In genomic region chr1:201906336-201906735, GRCh38 we compare ENCODE assay signal across 19 cellular contexts. TPM values are rescaled to one million over a fixed set of nuclear protein-coding genes. Genes with fewer than 3 reads are reported as not detected.
DNase-seq lines count a peak whose midpoint lies in the region; ATAC-seq and TF ChIP-seq lines count a peak whose summit lies in the region.
"Had no signal": no experiment of that assay in that cellular context is flagged by ENCODE, and none has a peak within 500 bp of the region (broad histone marks: within the 10 kb centered on the region; RNA-seq: fewer than 3 reads in every experiment).

No MANE protein-coding gene starts in this region.

- DNase-seq in HFFc6 = no peak
- peak; percentile 56 for DNase-seq in SK-N-DZ (ENCODE audit: low spot score)
- peak; percentile 89 for DNase-seq in myocyte (ENCODE audit: low read depth)
- DNase-seq in thoracic aorta (ENCODE audit: low spot score) = no peak
- DNase-seq in NCI-H1930 (lab: John Stamatoyannopoulos, UW) = no peak
- DNase-seq in NCI-H1417 (lab: John Stamatoyannopoulos, UW) = no peak
- DNase-seq: activated T-cell treated with anti-CD3 and anti-CD28 coated beads, Interleukin-2, amount 50 U/mL, for 72 hours; DND-41; GM23248; heart right ventricle; NCI-H345; stimulated activated CD4-positive, alpha-beta T cell treated with anti-CD3 and anti-CD28 coated beads, Interleukin-1b, Interleukin-23, amount 100 ng/mL, for 48 hours had no signal

- ATAC-seq in thoracic aorta (ENCODE audit: insufficient number of reproducible peaks, low FRiP score, low read depth) (no peak), HG03139 (IDR thresholded peaks at IDR 0.05; ENCODE audit: unreplicated experiment) (no peak)

- H3K27me3 ChIP-seq in thoracic aorta (replicated peaks; ENCODE audit: insufficient read depth) = no peaks in the 10 kb centered on the region
- H3K27me3 ChIP-seq: heart right ventricle had no signal

- TF ChIP-seq CTCF in HFFc6 (IDR thresholded peaks at IDR 0.05) (no peak), thoracic aorta (IDR thresholded peaks at IDR 0.05) (no peak)

- peak overlapping the region; percentile 97 to 99 for H3K27ac ChIP-seq in thoracic aorta
- H3K27ac ChIP-seq: epithelial cell of prostate, GM23248, SK-N-MC had no signal

- H3K36me3 ChIP-seq in thoracic aorta = peaks cover 28% of the 10 kb centered on the region
- H3K36me3 ChIP-seq: heart right ventricle had no signal

- peaks cover 16% of the 10 kb centered on the region for H3K36me3 Mint-ChIP-seq in HFFc6 (ENCODE audit: low read depth)
- H3K36me3 Mint-ChIP-seq: CD14-positive monocyte, IgD-negative memory B cell, type B pancreatic cell had no signal

- no peak overlapping the region for H3K4me3 Mint-ChIP-seq in HFFc6
- H3K4me3 Mint-ChIP-seq: activated T-cell treated with anti-CD3 and anti-CD28 coated beads, Interleukin-2, amount 50 U/mL, for 72 hours; CD14-positive monocyte; IgD-negative memory B cell; type B pancreatic cell had no signal

- peak overlapping the region; percentile 89; the same call in 1 of the 2 replicates for H3K27ac Mint-ChIP-seq in HFFc6
- H3K27ac Mint-ChIP-seq: activated T-cell treated with anti-CD3 and anti-CD28 coated beads, Interleukin-2, amount 50 U/mL, for 72 hours; IgD-negative memory B cell; type B pancreatic cell had no signal

- peaks cover 63 to 94% of the 10 kb centered on the region in 2 donors for H3K4me1 ChIP-seq in thoracic aorta (ENCODE audit: control insufficient read depth in 1 of 2, low read depth in 2 of 2)

- H3K4me1 Mint-ChIP-seq in HFFc6 (ENCODE audit: low read depth) = peaks cover 45% of the 10 kb centered on the region
- H3K4me1 Mint-ChIP-seq: CD14-positive monocyte, IgD-negative memory B cell had no signal

- H3K4me3 ChIP-seq in thoracic aorta = no peak overlapping the region
- H3K4me3 ChIP-seq: GM23248, heart right ventricle, SK-N-MC had no signal

- H3K9me3 Mint-ChIP-seq in HFFc6 = no peaks in the 10 kb centered on the region
- H3K9me3 Mint-ChIP-seq: activated T-cell treated with anti-CD3 and anti-CD28 coated beads, Interleukin-2, amount 50 U/mL, for 72 hours; CD14-positive monocyte; IgD-negative memory B cell; type B pancreatic cell had no signal

- H3K27me3 Mint-ChIP-seq in HFFc6 (ENCODE audit: insufficient read depth) = peaks cover 2% of the 10 kb centered on the region; the same call in 1 of the 2 replicates
- H3K27me3 Mint-ChIP-seq: type B pancreatic cell had no signal

- H3K9me3 ChIP-seq in thoracic aorta = no peaks in the 10 kb centered on the region
- H3K9me3 ChIP-seq: heart right ventricle had no signal

RNA-seq across cellular contexts. Expression of gene SHISA4, which starts 17.6 kb away (rescaled TPM):
- 10 to 100 TPM; 29.8 to 49.6 (median 39.9) TPM for total RNA-seq in HFFc6 (2021; fragmentation: NEBNext Ultra II Directional; extraction: Animal tissue kit (Norgen Biotek cat#: 25700))
- 0.80 and 1.4 TPM in 2 replicates for polyA plus RNA-seq in SK-N-DZ (2014; cell fraction: cytosol; rRNA removed)
- 3.4 and 5.6 TPM in 2 replicates for polyA plus RNA-seq in SK-N-DZ (2014; cell fraction: nucleus; rRNA removed)
- 167 and 196 TPM in 2 replicates for total RNA-seq in myocyte
- 71.9 TPM for polyA plus RNA-seq in myocyte (2012)
- total RNA-seq in thoracic aorta = 100 to 1,000 TPM in 1 of 2 donors, 10 to 100 TPM in 1; 38.9 to 115 TPM

RNA-seq across cellular contexts. Expression of gene LMOD1, which starts 40.0 kb away (rescaled TPM):
- 10 to 100 TPM; 19.0 to 37.4 (median 36.5) TPM for total RNA-seq in HFFc6 (2021; fragmentation: NEBNext Ultra II Directional; extraction: Animal tissue kit (Norgen Biotek cat#: 25700))
- not detected in 2 replicates for polyA plus RNA-seq in SK-N-DZ (2014; cell fraction: cytosol; rRNA removed)
- not detected in 2 replicates for polyA plus RNA-seq in SK-N-DZ (2014; cell fraction: nucleus; rRNA removed)
- total RNA-seq in myocyte (3.2 and 6.0 TPM in 2 replicates), thoracic aorta (100 to 1,000 TPM; 638 to 761 TPM)
- 12.2 TPM for polyA plus RNA-seq in myocyte (2012)
- total RNA-seq: activated T-cell treated with anti-CD3 and anti-CD28 coated beads, Interleukin-2, amount 50 U/mL, for 72 hours had no signal
- polyA plus RNA-seq: CD14-positive monocyte, IgD-negative memory B cell, keratinocyte had no signal

RNA-seq across cellular contexts. Expression of gene TIMM17A, which starts 49.0 kb away (rescaled TPM):
- total RNA-seq in HFFc6 (2021; fragmentation: NEBNext Ultra II Directional; extraction: Animal tissue kit (Norgen Biotek cat#: 25700)) = 100 to 1,000 TPM; 114 to 128 (median 122) TPM
- 69.5 and 78.5 TPM in 2 replicates for polyA plus RNA-seq in SK-N-DZ (2014; cell fraction: cytosol; rRNA removed)
- 50.6 TPM in 2 replicates for polyA plus RNA-seq in SK-N-DZ (2014; cell fraction: nucleus; rRNA removed)
- total RNA-seq in myocyte = 38.9 and 59.4 TPM in 2 replicates
- 60.9 TPM for polyA plus RNA-seq in myocyte (2012)
- 10 to 100 TPM; 29.6 to 44.7 TPM for total RNA-seq in thoracic aorta

Comparison
In these comparisons a context has a peak if more than half of its experiments do, and no peak if none do; other contexts are left out.
1. DNase-seq: peak in SK-N-DZ (single experiment) and myocyte (single experiment); none in HFFc6 (single experiment), thoracic aorta (single experiment), NCI-H1930 (0 of 2) and NCI-H1417 (0 of 3).
2. RNA of gene LMOD1, which starts 40.0 kb away (total RNA-seq): 638 to 761 TPM in thoracic aorta; 19.0 to 37.4 TPM in HFFc6 and 3.2 to 6.0 TPM in myocyte; every median in the first group is over 10 times any median in the second.